Comparison of ENCODE assay signal across 11 cellular contexts in genomic region chr10:1044146-1044545, GRCh38. TPM values are rescaled to one million over a fixed set of nuclear protein-coding genes. Genes with fewer than 3 reads are reported as not detected.
DNase-seq lines count a peak whose midpoint lies in the region; ATAC-seq and TF ChIP-seq lines count a peak whose summit lies in the region.
"Had no signal": no experiment of that assay in that cellular context is flagged by ENCODE, and none has a peak within 500 bp of the region (broad histone marks: within the 10 kb centered on the region; RNA-seq: fewer than 3 reads in every experiment).

No MANE protein-coding gene starts in this region.

- H3K27me3 Mint-ChIP-seq in CD4-positive, alpha-beta T cell = peaks cover 5% of the 10 kb centered on the region

- H3F3A ChIP-seq in neural cell (ENCODE audit: insufficient read depth, low read length, poor library complexity, severe bottlenecking) = peaks cover 5% of the 10 kb centered on the region

- H3K4me2 ChIP-seq in neural cell (ENCODE audit: low read length) = peak overlapping the region; percentile 65

- DNase-seq in CD4-positive, alpha-beta T cell = no peak
- DNase-seq in NAMALWA (ENCODE audit: low spot score) (peak; percentile 63), colonic mucosa (no peak), foreskin keratinocyte (no peak), NCI-H748 treated with DMSO at 0.1 percent for 48 hours (lab: John Stamatoyannopoulos, UW) (no peak)
- DNase-seq: WERI-Rb-1 had no signal

- H4K20me1 ChIP-seq in neural cell (ENCODE audit: insufficient read depth) = peaks cover 20% of the 10 kb centered on the region

- peak overlapping the region; percentile 6 for H3K27ac ChIP-seq in CD4-positive, alpha-beta T cell (ENCODE audit: low read depth, low read length)
- H3K27ac ChIP-seq in colonic mucosa (peak overlapping the region; percentile 23), neural cell (ENCODE audit: low read length) (peak overlapping the region; percentile 19), foreskin keratinocyte (no peak overlapping the region)
- H3K27ac ChIP-seq: WERI-Rb-1 had no signal

- H3K4me3 ChIP-seq in colonic mucosa = no peak overlapping the region
- H3K4me3 ChIP-seq in neural cell (ENCODE audit: low read length) = peak overlapping the region; percentile 60

- POLR2A ChIA-PET in CD4-positive, alpha-beta T cell (lab: Charles Lee) = interaction anchor here (1.0 to 2.2 kb wide), 3 partner anchors 9 to 30 kb away, joined by 3 to 5 read pairs (median 4); partner anchors contain the start of gene WDR37

- H3K9me3 Mint-ChIP-seq in CD4-positive, alpha-beta T cell = no peaks in the 10 kb centered on the region

- H2AFZ ChIP-seq in neural cell (ENCODE audit: low read depth, low read length) = no peak overlapping the region

- peaks cover 54% of the 10 kb centered on the region for H3K4me1 Mint-ChIP-seq in CD4-positive, alpha-beta T cell (ENCODE audit: low read depth)

- no peaks in the 10 kb centered on the region for H3K27me3 ChIP-seq in CD4-positive, alpha-beta T cell (ENCODE audit: control insufficient read depth, insufficient read depth, low read length)
- no peaks in the 10 kb centered on the region for H3K27me3 ChIP-seq in colonic mucosa
- H3K27me3 ChIP-seq in neural cell (ENCODE audit: insufficient read depth, low read depth, low read length) = no peaks in the 10 kb centered on the region
- no peaks in the 10 kb centered on the region for H3K27me3 ChIP-seq in foreskin keratinocyte

- H3K79me2 ChIP-seq in neural cell (replicated peaks; ENCODE audit: insufficient read depth, low read length) = peaks cover 70% of the 10 kb centered on the region

- H3K9me2 ChIP-seq in neural cell (ENCODE audit: insufficient read depth, low read length) = no peaks in the 10 kb centered on the region

- H3K36me3 Mint-ChIP-seq in CD4-positive, alpha-beta T cell (ENCODE audit: low read depth) = peaks cover 65% of the 10 kb centered on the region

- no peak for TF ChIP-seq RAD21 in neural cell (conservative IDR thresholded peaks at IDR 0.05)

- H3K36me3 ChIP-seq in colonic mucosa (peaks cover 9% of the 10 kb centered on the region), neural cell (ENCODE audit: insufficient read depth, low read length) (peaks cover 6% of the 10 kb centered on the region)

- ATAC-seq in CD4-positive, alpha-beta T cell (ENCODE audit: poor library complexity) = no peak
- ATAC-seq in GM21515 (IDR thresholded peaks at IDR 0.05; ENCODE audit: unreplicated experiment) (no peak), foreskin keratinocyte (no peak), HG02642 (IDR thresholded peaks at IDR 0.05; ENCODE audit: poor library complexity, unreplicated experiment) (no peak)

- H3K9ac ChIP-seq in colonic mucosa (ENCODE audit: low read depth in 2 of 2, low read length in 2 of 2) (no peak overlapping the region), neural cell (ENCODE audit: low read length) (no peak overlapping the region)

- TF ChIP-seq EP300 in neural cell (conservative IDR thresholded peaks at IDR 0.05; ENCODE audit: poor library complexity, severe bottlenecking) = no peak

- peak overlapping the region; percentile 84 for H3K4me3 Mint-ChIP-seq in CD4-positive, alpha-beta T cell

- no peaks in the 10 kb centered on the region for H3K9me3 ChIP-seq in CD4-positive, alpha-beta T cell (ENCODE audit: control insufficient read depth, low read length)
- no peaks in the 10 kb centered on the region for H3K9me3 ChIP-seq in colonic mucosa
- no peaks in the 10 kb centered on the region for H3K9me3 ChIP-seq in neural cell (ENCODE audit: low read length)

- CTCF ChIA-PET in CD4-positive, alpha-beta T cell (lab: Charles Lee) = interaction anchor here (2.3 kb wide), 1 partner anchor 56 kb away, joined by 7 read pairs; the partner anchor contains the start of gene GTPBP4

- TF ChIP-seq CTCF in CD4-positive, alpha-beta T cell (IDR thresholded peaks at IDR 0.05) = no peak
- no peak for TF ChIP-seq CTCF in colonic mucosa (IDR thresholded peaks at IDR 0.05)
- TF ChIP-seq CTCF in neural cell (IDR thresholded peaks at IDR 0.05; ENCODE audit: poor library complexity, severe bottlenecking) = no peak
- TF ChIP-seq CTCF in foreskin keratinocyte (conservative IDR thresholded peaks at IDR 0.05) = no peak

- intact Hi-C loops in CD4-positive, alpha-beta T cell (cut with DNase I, micrococcal nuclease) = no loop called here
- intact Hi-C loops in colonic mucosa (cut with DNase I) = no loop called here

- H3K4me1 ChIP-seq in colonic mucosa (no peaks in the 10 kb centered on the region), foreskin keratinocyte (peaks cover 4% of the 10 kb centered on the region)

- H3K27ac Mint-ChIP-seq in CD4-positive, alpha-beta T cell = peak overlapping the region; percentile 88

TF ChIP-seq in neural cell, 6 proteins besides CTCF, POLR2A, EP300 and RAD21:
- TF ChIP-seq REST (IDR thresholded peaks at IDR 0.05; ENCODE audit: borderline replicate concordance) (no peak), SMC3 (conservative IDR thresholded peaks at IDR 0.05; ENCODE audit: poor library complexity) (no peak), TAF1 (IDR thresholded peaks at IDR 0.05; ENCODE audit: low read depth) (no peak), POLR2AphosphoS5 (IDR thresholded peaks at IDR 0.05) (no peak), MXI1 (conservative IDR thresholded peaks at IDR 0.05; ENCODE audit: poor library complexity, severe bottlenecking) (no peak), EZH2 (IDR thresholded peaks at IDR 0.05; ENCODE audit: borderline replicate concordance, insufficient read depth, low read length, poor library complexity, severe bottlenecking) (no peak)

RNA-seq across cellular contexts. Expression of gene IDI1, which starts 4.8 kb away (rescaled TPM):
- 100 to 1,000 TPM; 244 to 250 TPM for total RNA-seq in CD4-positive, alpha-beta T cell
- 100 to 1,000 TPM in 1 of 2 donors, 10 to 100 TPM in 1; 41.3 to 142 TPM for total RNA-seq in colonic mucosa
- polyA plus RNA-seq in neural cell = 276 and 307 TPM in 2 replicates
- 208 and 209 TPM in 2 replicates for polyA minus RNA-seq in neural cell
- total RNA-seq in foreskin keratinocyte = 159 and 181 TPM in 2 replicates
- polyA plus RNA-seq in foreskin keratinocyte = 102 and 136 TPM in 2 replicates

RNA-seq across cellular contexts. Expression of gene WDR37, which starts 12.0 kb away (rescaled TPM):
- total RNA-seq in CD4-positive, alpha-beta T cell = 10 to 100 TPM; 17.0 to 17.7 TPM
- total RNA-seq in colonic mucosa (10 to 100 TPM; 18.6 to 18.7 TPM), foreskin keratinocyte (14.8 and 18.1 TPM in 2 replicates)
- polyA plus RNA-seq in neural cell (31.2 and 32.3 TPM in 2 replicates), foreskin keratinocyte (6.0 and 6.5 TPM in 2 replicates)
- 66.2 and 66.4 TPM in 2 replicates for polyA minus RNA-seq in neural cell

RNA-seq across cellular contexts. Expression of gene IDI2, which starts 18.5 kb away (rescaled TPM):
- not detected for total RNA-seq in CD4-positive, alpha-beta T cell
- total RNA-seq in colonic mucosa = not detected
- polyA plus RNA-seq in neural cell = 0.24 TPM in 1 of 2 replicates, not detected in the other
- not detected in 2 replicates for polyA minus RNA-seq in neural cell
- not detected in 2 replicates for total RNA-seq in foreskin keratinocyte
- polyA plus RNA-seq in foreskin keratinocyte = not detected in 2 replicates
- total RNA-seq: Daoy, left lobe of liver had no signal

RNA-seq across cellular contexts. Expression of gene GTPBP4, which starts 55.9 kb away (rescaled TPM):
- total RNA-seq in CD4-positive, alpha-beta T cell = 10 to 100 TPM; 50.3 to 53.7 TPM
- total RNA-seq in colonic mucosa (10 to 100 TPM; 22.4 to 43.6 TPM), foreskin keratinocyte (66.9 and 69.1 TPM in 2 replicates)
- polyA plus RNA-seq in neural cell (32.7 and 37.5 TPM in 2 replicates), foreskin keratinocyte (55.0 and 58.6 TPM in 2 replicates)
- 33.2 and 36.8 TPM in 2 replicates for polyA minus RNA-seq in neural cell
